ENCODE assay signal across 13 cellular contexts in genomic region chr14:68469208-68469713, GRCh38.
DNase-seq lines count a peak whose midpoint lies in the region; ATAC-seq, FAIRE-seq and TF ChIP-seq lines count a peak whose summit lies in the region.
"Had no signal": no experiment of that assay in that cellular context is flagged by ENCODE, and none has a peak within 500 bp of the region (broad histone marks: within the 10 kb centered on the region; RNA-seq: fewer than 3 reads in every experiment).

No MANE protein-coding gene starts in this region.

- no peak for TF ChIP-seq RAD21 in HepG2 (CRISPR knock-in tag; IDR thresholded peaks at IDR 0.05)

- CTCF ChIA-PET in HepG2 (lab: Yijun Ruan, JAX; ENCODE audit: low intra/inter-chr PET ratio, low total read pairs) = no interaction called here

- H3K9me3 ChIP-seq in HepG2 (ENCODE audit: low read length) (no peaks in the 10 kb centered on the region), thyroid gland (no peaks in the 10 kb centered on the region)

- TF ChIP-seq CTCF in HFFc6 (IDR thresholded peaks at IDR 0.05) (no peak), HepG2 (CRISPR knock-in tag; IDR thresholded peaks at IDR 0.05) (no peak), thyroid gland (IDR thresholded peaks at IDR 0.05) (no peak)

- no peak overlapping the region for H3K4me3 Mint-ChIP-seq in HFFc6
- peak overlapping the region; percentile 47 for H3K4me3 Mint-ChIP-seq in activated T-helper 17 cell treated with anti-CD3 and anti-CD28 coated beads, Interleukin-2, amount 50 U/mL, for 72 hours
- H3K4me3 Mint-ChIP-seq: CD14-positive monocyte had no signal

- WGBS in HepG2 (ENCODE audit: low lambda C conversion rate) = 0% methylated on average over 5 of the region's 5 CpGs
- 83 to 88% methylated on average over 5 of the region's 5 CpGs for WGBS in thyroid gland, 2 donors

- POLR2A ChIA-PET in HepG2 (lab: Yijun Ruan, JAX) = interaction anchor here (0.8 to 1.9 kb wide), 8 partner anchors 10 to 347 kb away, joined by 3 to 11 read pairs (median 4); partner anchors contain the start of gene ZFP36L1

- H3K27me3 ChIP-seq in HepG2 (ENCODE audit: control insufficient read depth in 1 of 2, insufficient read depth in 2 of 2, low read length in 2 of 2) (no peaks in the 10 kb centered on the region), thyroid gland (no peaks in the 10 kb centered on the region)

- FAIRE-seq in HepG2 (lab: Jason Lieb, UNC) = peak; percentile 83
- FAIRE-seq: GM12891 had no signal

- TF ChIP-seq EP300 in HepG2 (IDR thresholded peaks at IDR 0.05; ENCODE audit: low read depth in 2 of 2, low read length in 2 of 2) (peak in 1 of 2 experiments; percentile 89; a peak in 2 of 4 replicates), HepG2 (CRISPR knock-in tag; IDR thresholded peaks at IDR 0.05; ENCODE audit: borderline replicate concordance) (peak; percentile 40; the same call in 1 of the 2 replicates)

- intact Hi-C loops in HepG2 (cut with micrococcal nuclease; ENCODE audit: unreplicated experiment) = loop anchor here (10.0 kb wide), 4 partner anchors 96 to 346 kb away; no protein-coding TSS in a partner anchor
- intact Hi-C loops in thyroid gland (cut with DNase I) = no loop called here

- no peak overlapping the region for H3K27ac ChIP-seq in HepG2 (ENCODE audit: extremely low read length, insufficient read depth, low read length)
- peak overlapping the region; percentile 92 to 97 (median 94) for H3K27ac ChIP-seq in thyroid gland
- H3K27ac ChIP-seq: HL-60 had no signal

- no peaks in the 10 kb centered on the region for H3K9me3 Mint-ChIP-seq in HFFc6
- H3K9me3 Mint-ChIP-seq in activated T-helper 17 cell treated with anti-CD3 and anti-CD28 coated beads, Interleukin-2, amount 50 U/mL, for 72 hours = no peaks in the 10 kb centered on the region

- H3K4me3 ChIP-seq in HepG2 (replicated peaks in 1 of 3; ENCODE audit: insufficient read depth in 1 of 3, low read depth in 2 of 3, low read length in 3 of 3) = no peak overlapping the region
- H3K4me3 ChIP-seq in thyroid gland (replicated peaks in 1 of 3) = no peak overlapping the region

- no peak overlapping the region for H2AFZ ChIP-seq in HepG2 (ENCODE audit: low read length)

- peaks cover 2% of the 10 kb centered on the region; the same call in 1 of the 2 replicates for H3K27me3 Mint-ChIP-seq in HFFc6 (ENCODE audit: insufficient read depth)
- H3K27me3 Mint-ChIP-seq in activated T-helper 17 cell treated with anti-CD3 and anti-CD28 coated beads, Interleukin-2, amount 50 U/mL, for 72 hours = no peaks in the 10 kb centered on the region

- peaks cover 65% of the 10 kb centered on the region for H3K4me1 Mint-ChIP-seq in HFFc6 (ENCODE audit: low read depth)
- peaks cover 26% of the 10 kb centered on the region for H3K4me1 Mint-ChIP-seq in activated T-helper 17 cell treated with anti-CD3 and anti-CD28 coated beads, Interleukin-2, amount 50 U/mL, for 72 hours

- peaks cover 6% of the 10 kb centered on the region; the same call in 1 of the 2 replicates for H3K36me3 Mint-ChIP-seq in HFFc6 (ENCODE audit: low read depth)
- H3K36me3 Mint-ChIP-seq in activated T-helper 17 cell treated with anti-CD3 and anti-CD28 coated beads, Interleukin-2, amount 50 U/mL, for 72 hours (ENCODE audit: low read depth) = no peaks in the 10 kb centered on the region

- peak overlapping the region; percentile 80 for H3K27ac Mint-ChIP-seq in HFFc6
- peak overlapping the region; percentile 67 for H3K27ac Mint-ChIP-seq in activated T-helper 17 cell treated with anti-CD3 and anti-CD28 coated beads, Interleukin-2, amount 50 U/mL, for 72 hours
- H3K27ac Mint-ChIP-seq: CD14-positive monocyte had no signal

- H3K9ac ChIP-seq in HepG2 (ENCODE audit: insufficient read depth, low read depth, low read length) = no peak overlapping the region

- no TSS peak for BruUV-seq in HepG2 (replicated peaks; lab: Mats Ljungman, UMichigan)

- no peak for ATAC-seq in activated T-helper 17 cell treated with anti-CD3 and anti-CD28 coated beads, Interleukin-2, amount 50 U/mL, for 72 hours (replicated peaks)
- ATAC-seq in HepG2 (peak; percentile 91), GM21723 (IDR thresholded peaks at IDR 0.05; ENCODE audit: unreplicated experiment) (no peak)

- H3K4me1 ChIP-seq in HepG2 (ENCODE audit: insufficient read depth, low read length) (peaks cover 39% of the 10 kb centered on the region), thyroid gland (peaks cover 26 to 77% of the 10 kb centered on the region in 2 donors)

- H3K79me2 ChIP-seq in HepG2 (ENCODE audit: insufficient read depth, low read length) = no peaks in the 10 kb centered on the region

- H4K20me1 ChIP-seq in HepG2 (ENCODE audit: insufficient read depth, low read length) = no peaks in the 10 kb centered on the region

- in situ Hi-C loops in HepG2 (cut with HindIII; ENCODE audit: extremely low pct_ligation_motif_present, low pct_unique_long_range_greater_than_20kb) = no loop called here

- DNase-seq in HFFc6 (no peak), HepG2 (ENCODE audit: low spot score) (peak; percentile 73), thyroid gland (no peak), HCEC 1CT (no peak), NCI-H524 treated with DMSO at 0.1 percent for 48 hours (lab: John Stamatoyannopoulos, UW) (no peak)
- DNase-seq: activated T-cell treated with anti-CD3 and anti-CD28 coated beads for 4 hours, NCI-H187, NCI-H510A treated with DMSO at 0.1 percent for 48 hours had no signal

- H3K36me3 ChIP-seq in HepG2 (replicated peaks in 1 of 2; ENCODE audit: control insufficient read depth in 1 of 2, insufficient read depth in 2 of 2, low read length in 2 of 2) (no peaks in the 10 kb centered on the region), thyroid gland (no peaks in the 10 kb centered on the region)

- TF ChIP-seq POLR2A in HepG2 (IDR thresholded peaks at IDR 0.05; ENCODE audit: insufficient read depth in 1 of 2, low read depth in 2 of 2, low read length in 2 of 2) = no peak
- no peak for TF ChIP-seq POLR2A in thyroid gland (IDR thresholded peaks at IDR 0.05)

- peak overlapping the region; percentile 16; the same call in 1 of the 2 replicates for H3K4me2 ChIP-seq in HepG2 (ENCODE audit: low read depth, low read length)

TF ChIP-seq in HepG2, 621 proteins besides CTCF, POLR2A, EP300 and RAD21 (continues in another document):
- TF ChIP-seq SNAPC2 (CRISPR knock-in tag; IDR thresholded peaks at IDR 0.05) = peak; percentile 64; the same call in 1 of the 2 replicates
- peak; percentile 66 for TF ChIP-seq ZNF205 (CRISPR knock-in tag; IDR thresholded peaks at IDR 0.05)
- TF ChIP-seq PPARG (CRISPR knock-in tag; conservative IDR thresholded peaks at IDR 0.05) = peak; percentile 90
- no peak for TF ChIP-seq HIVEP1 (CRISPR knock-in tag; IDR thresholded peaks at IDR 0.05)
- TF ChIP-seq NFIC (IDR thresholded peaks at IDR 0.05; ENCODE audit: low read length) = peak; percentile 93
- TF ChIP-seq EED (CRISPR knock-in tag; IDR thresholded peaks at IDR 0.05) = no peak
- peak; percentile 28; the same call in 1 of the 2 replicates for TF ChIP-seq CHD4 (IDR thresholded peaks at IDR 0.05; ENCODE audit: borderline replicate concordance, low read length)
- TF ChIP-seq ZNF230 (CRISPR knock-in tag; IDR thresholded peaks at IDR 0.05) = no peak
- no peak for TF ChIP-seq SNAI1 (CRISPR knock-in tag; IDR thresholded peaks at IDR 0.05; ENCODE audit: borderline replicate concordance)
- TF ChIP-seq SMAD3 (CRISPR knock-in tag; IDR thresholded peaks at IDR 0.05) = peak; percentile 57; the same call in 1 of the 2 replicates
- no peak for TF ChIP-seq SCMH1 (CRISPR knock-in tag; IDR thresholded peaks at IDR 0.05; ENCODE audit: borderline replicate concordance)
- TF ChIP-seq, protein P1, sequence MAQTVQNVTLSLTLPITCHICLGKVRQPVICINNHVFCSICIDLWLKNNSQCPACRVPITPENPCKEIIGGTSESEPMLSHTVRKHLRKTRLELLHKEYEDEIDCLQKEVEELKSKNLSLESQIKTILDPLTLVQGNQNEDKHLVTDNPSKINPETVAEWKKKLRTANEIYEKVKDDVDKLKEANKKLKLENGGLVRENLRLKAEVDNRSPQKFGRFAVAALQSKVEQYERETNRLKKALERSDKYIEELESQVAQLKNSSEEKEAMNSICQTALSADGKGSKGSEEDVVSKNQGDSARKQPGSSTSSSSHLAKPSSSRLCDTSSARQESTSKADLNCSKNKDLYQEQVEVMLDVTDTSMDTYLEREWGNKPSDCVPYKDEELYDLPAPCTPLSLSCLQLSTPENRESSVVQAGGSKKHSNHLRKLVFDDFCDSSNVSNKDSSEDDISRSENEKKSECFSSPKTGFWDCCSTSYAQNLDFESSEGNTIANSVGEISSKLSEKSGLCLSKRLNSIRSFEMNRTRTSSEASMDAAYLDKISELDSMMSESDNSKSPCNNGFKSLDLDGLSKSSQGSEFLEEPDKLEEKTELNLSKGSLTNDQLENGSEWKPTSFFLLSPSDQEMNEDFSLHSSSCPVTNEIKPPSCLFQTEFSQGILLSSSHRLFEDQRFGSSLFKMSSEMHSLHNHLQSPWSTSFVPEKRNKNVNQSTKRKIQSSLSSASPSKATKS (CRISPR knock-in tag; IDR thresholded peaks at IDR 0.05) = no peak
- no peak for TF ChIP-seq ZNF704 (CRISPR knock-in tag; IDR thresholded peaks at IDR 0.05; ENCODE audit: borderline replicate concordance)
- 0 out of 2 replicates have a peak, but pooled peaks have one; percentile 25 for TF ChIP-seq ZNF652 (CRISPR knock-in tag; IDR thresholded peaks at IDR 0.05; ENCODE audit: borderline replicate concordance, low read depth)
- TF ChIP-seq, protein P2, sequence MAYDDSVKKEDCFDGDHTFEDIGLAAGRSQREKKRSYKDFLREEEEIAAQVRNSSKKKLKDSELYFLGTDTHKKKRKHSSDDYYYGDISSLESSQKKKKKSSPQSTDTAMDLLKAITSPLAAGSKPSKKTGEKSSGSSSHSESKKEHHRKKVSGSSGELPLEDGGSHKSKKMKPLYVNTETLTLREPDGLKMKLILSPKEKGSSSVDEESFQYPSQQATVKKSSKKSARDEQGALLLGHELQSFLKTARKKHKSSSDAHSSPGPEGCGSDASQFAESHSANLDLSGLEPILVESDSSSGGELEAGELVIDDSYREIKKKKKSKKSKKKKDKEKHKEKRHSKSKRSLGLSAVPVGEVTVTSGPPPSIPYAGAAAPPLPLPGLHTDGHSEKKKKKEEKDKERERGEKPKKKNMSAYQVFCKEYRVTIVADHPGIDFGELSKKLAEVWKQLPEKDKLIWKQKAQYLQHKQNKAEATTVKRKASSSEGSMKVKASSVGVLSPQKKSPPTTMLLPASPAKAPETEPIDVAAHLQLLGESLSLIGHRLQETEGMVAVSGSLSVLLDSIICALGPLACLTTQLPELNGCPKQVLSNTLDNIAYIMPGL (CRISPR knock-in tag; IDR thresholded peaks at IDR 0.05; ENCODE audit: borderline replicate concordance in 1 of 2, low read depth in 1 of 2) = no peak
